In genomic region chr7:66756257-66756656, GRCh38 we compare ENCODE assay signal across 7 cellular contexts. TPM values are rescaled to one million over a fixed set of nuclear protein-coding genes. Genes with fewer than 3 reads are reported as not detected.
A peak's percentile ranks its signal among the peaks of the same experiment; 100 is the strongest.
DNase-seq lines count a peak whose midpoint lies in the region; ATAC-seq, FAIRE-seq and TF ChIP-seq lines count a peak whose summit lies in the region.
"Not testable (repeated sequence)": the region's sequence is repeated elsewhere in the genome, so short reads cannot be mapped to it uniquely, and the experiment has no call there.

No MANE protein-coding gene starts in this region.

- not testable (repeated sequence) for H2BK5ac ChIP-seq in mesenchymal stem cell (ENCODE audit: low read depth, low read length, poor library complexity, severe bottlenecking)

- H3K4me3 ChIP-seq in mesenchymal stem cell (ENCODE audit: insufficient read depth in 1 of 2, low read depth in 1 of 2, low read length in 2 of 2), result not testable (repeated sequence)

- H3K4ac ChIP-seq in mesenchymal stem cell (ENCODE audit: low read depth in 1 of 2, low read length in 2 of 2), result not testable (repeated sequence)

- H2BK15ac ChIP-seq in mesenchymal stem cell (ENCODE audit: low read depth, poor library complexity, severe bottlenecking), result not testable (repeated sequence)

- peak overlapping the region; percentile 17 for H3K9ac ChIP-seq in mesenchymal stem cell (ENCODE audit: low read length)

- not testable (repeated sequence) for H3K27me3 Mint-ChIP-seq in activated CD4-positive, alpha-beta T cell treated with anti-CD3 and anti-CD28 coated beads for 36 hours; activated T-cell treated with anti-CD3 and anti-CD28 coated beads, Interleukin-2, amount 50 U/mL, for 24 hours; chondrocyte (ENCODE audit: low read depth); nephron progenitor cell (ENCODE audit: low read depth, poor library complexity); progenitor cell of endocrine pancreas

- H2AFZ ChIP-seq in mesenchymal stem cell (ENCODE audit: low read depth, low read length), result not testable (repeated sequence)

- intact Hi-C loops in activated CD4-positive, alpha-beta T cell treated with anti-CD3 and anti-CD28 coated beads for 36 hours (cut with DNase I, micrococcal nuclease), result not testable (repeated sequence)

- not testable (repeated sequence) for H2BK120ac ChIP-seq in mesenchymal stem cell (ENCODE audit: low read depth, low read length)

- not testable (repeated sequence) for H3K27me3 ChIP-seq in mesenchymal stem cell (ENCODE audit: control insufficient read depth in 1 of 2, insufficient read depth in 1 of 2, low read length in 2 of 2)

- not testable (repeated sequence) for H3K9me3 ChIP-seq in mesenchymal stem cell (ENCODE audit: control insufficient read depth, low read length)

- H3K4me3 Mint-ChIP-seq in activated CD4-positive, alpha-beta T cell treated with anti-CD3 and anti-CD28 coated beads for 36 hours; activated T-cell treated with anti-CD3 and anti-CD28 coated beads, Interleukin-2, amount 50 U/mL, for 24 hours; chondrocyte (ENCODE audit: unreplicated experiment); nephron progenitor cell; progenitor cell of endocrine pancreas (ENCODE audit: low read depth): not testable (repeated sequence)

- H4K91ac ChIP-seq in mesenchymal stem cell (ENCODE audit: low read length), result not testable (repeated sequence)

- not testable (repeated sequence) for H3K18ac ChIP-seq in mesenchymal stem cell (ENCODE audit: low read depth in 1 of 2, low read length in 2 of 2)

- WGBS in mesenchymal stem cell, result no CpG with 5 or more reads among the region's 3 CpGs

- H2AK5ac ChIP-seq in mesenchymal stem cell (ENCODE audit: low read length, severe bottlenecking), result not testable (repeated sequence)

- H3K27ac ChIP-seq in mesenchymal stem cell (ENCODE audit: low read length, poor library complexity, severe bottlenecking), result not testable (repeated sequence)

- H3K23ac ChIP-seq in mesenchymal stem cell (ENCODE audit: low read length in 2 of 2), result not testable (repeated sequence)

- DNase-seq in GM12891 (ENCODE audit: insufficient read length, low spot score); activated CD4-positive, alpha-beta T cell treated with anti-CD3 and anti-CD28 coated beads for 36 hours; activated T-cell treated with anti-CD3 and anti-CD28 coated beads, Interleukin-2, amount 50 U/mL, for 24 hours; chondrocyte (ENCODE audit: low spot score); mesenchymal stem cell; nephron progenitor cell; progenitor cell of endocrine pancreas (ENCODE audit: low spot score, unreplicated experiment): not testable (repeated sequence)

- not testable (repeated sequence) for H3K9me3 Mint-ChIP-seq in activated CD4-positive, alpha-beta T cell treated with anti-CD3 and anti-CD28 coated beads for 36 hours (ENCODE audit: low read depth); activated T-cell treated with anti-CD3 and anti-CD28 coated beads, Interleukin-2, amount 50 U/mL, for 24 hours; chondrocyte (ENCODE audit: low read depth); nephron progenitor cell; progenitor cell of endocrine pancreas (ENCODE audit: low read depth)

- peak; percentile 20 for FAIRE-seq in GM12891 (lab: Jason Lieb, UNC)

- H3K14ac ChIP-seq in mesenchymal stem cell (ENCODE audit: low read length in 2 of 2), result not testable (repeated sequence)

- CTCF ChIA-PET in activated CD4-positive, alpha-beta T cell treated with anti-CD3 and anti-CD28 coated beads for 36 hours (lab: Charles Lee), result interaction anchor here (0.9 to 2.2 kb wide), 2 partner anchors 13 to 197 kb away, joined by 3 to 5 read pairs; no protein-coding TSS in a partner anchor

- TF ChIP-seq POLR2A in GM12891 (IDR thresholded peaks at IDR 0.05; ENCODE audit: low read depth, low read length), result not testable (repeated sequence)

- POLR2A ChIA-PET in activated CD4-positive, alpha-beta T cell treated with anti-CD3 and anti-CD28 coated beads for 36 hours (lab: Charles Lee), result not testable (repeated sequence)

- H4K8ac ChIP-seq in mesenchymal stem cell (ENCODE audit: low read length), result not testable (repeated sequence)

- H3K4me2 ChIP-seq in mesenchymal stem cell (ENCODE audit: low read length, poor library complexity, severe bottlenecking), result not testable (repeated sequence)

- not testable (repeated sequence) for H2BK12ac ChIP-seq in mesenchymal stem cell (ENCODE audit: low read length in 2 of 2)

- peaks cover under 1 to 43% of the 10 kb centered on the region in 2 experiments for H3K36me3 ChIP-seq in mesenchymal stem cell (ENCODE audit: control insufficient read depth in 1 of 2, insufficient read depth in 2 of 2, low read depth in 1 of 2, low read length in 2 of 2)

- H3K79me1 ChIP-seq in mesenchymal stem cell (replicated peaks; ENCODE audit: low read length, poor library complexity, severe bottlenecking), result not testable (repeated sequence)

- H3K36me3 Mint-ChIP-seq in activated CD4-positive, alpha-beta T cell treated with anti-CD3 and anti-CD28 coated beads for 36 hours (ENCODE audit: low read depth); chondrocyte (ENCODE audit: low read depth); nephron progenitor cell (ENCODE audit: low read depth); progenitor cell of endocrine pancreas (ENCODE audit: insufficient read depth): not testable (repeated sequence)
- peaks cover 11% of the 10 kb centered on the region for H3K36me3 Mint-ChIP-seq in activated T-cell treated with anti-CD3 and anti-CD28 coated beads, Interleukin-2, amount 50 U/mL, for 24 hours (ENCODE audit: low read depth)

- not testable (repeated sequence) for TF ChIP-seq CTCF in chondrocyte (IDR thresholded peaks at IDR 0.05); nephron progenitor cell (IDR thresholded peaks at IDR 0.05); progenitor cell of endocrine pancreas (IDR thresholded peaks at IDR 0.05; ENCODE audit: unreplicated experiment)

- not testable (repeated sequence) for H3K4me1 ChIP-seq in mesenchymal stem cell (ENCODE audit: control insufficient read depth, insufficient read depth, low read depth, low read length)

- not testable (repeated sequence) for ATAC-seq in activated CD4-positive, alpha-beta T cell treated with anti-CD3 and anti-CD28 coated beads for 36 hours

- peak overlapping the region; percentile 75 for H3K27ac Mint-ChIP-seq in activated CD4-positive, alpha-beta T cell treated with anti-CD3 and anti-CD28 coated beads for 36 hours
- H3K27ac Mint-ChIP-seq in activated T-cell treated with anti-CD3 and anti-CD28 coated beads, Interleukin-2, amount 50 U/mL, for 24 hours, result peak overlapping the region; percentile 81
- peak overlapping the region; percentile 13 for H3K27ac Mint-ChIP-seq in chondrocyte (ENCODE audit: unreplicated experiment)
- peak overlapping the region; percentile 58 for H3K27ac Mint-ChIP-seq in nephron progenitor cell
- H3K27ac Mint-ChIP-seq in progenitor cell of endocrine pancreas, result peak overlapping the region; percentile 41

- H3K4me1 Mint-ChIP-seq in activated CD4-positive, alpha-beta T cell treated with anti-CD3 and anti-CD28 coated beads for 36 hours, result peaks cover 46% of the 10 kb centered on the region
- H3K4me1 Mint-ChIP-seq in activated T-cell treated with anti-CD3 and anti-CD28 coated beads, Interleukin-2, amount 50 U/mL, for 24 hours (ENCODE audit: low read depth), result peaks cover 59% of the 10 kb centered on the region
- peaks cover 33% of the 10 kb centered on the region for H3K4me1 Mint-ChIP-seq in chondrocyte (ENCODE audit: low read depth)
- peaks cover 16% of the 10 kb centered on the region for H3K4me1 Mint-ChIP-seq in nephron progenitor cell
- H3K4me1 Mint-ChIP-seq in progenitor cell of endocrine pancreas (ENCODE audit: low read depth), result not testable (repeated sequence)

RNA-seq across cellular contexts. Expression of gene RABGEF1, which starts 15.7 kb away (rescaled TPM):
- polyA plus RNA-seq in GM12891 (2012; ENCODE audit: low read depth, missing spikeins), result 15.2 TPM
- total RNA-seq in activated CD4-positive, alpha-beta T cell treated with anti-CD3 and anti-CD28 coated beads for 36 hours, result 10 to 100 TPM; 19.3 to 22.5 TPM
- 26.8 to 29.5 TPM (median 27.9 TPM) in 3 replicates for total RNA-seq in chondrocyte
- polyA plus RNA-seq in mesenchymal stem cell (2013, experiment 1 of 2), result 15.6 TPM
- polyA plus RNA-seq in mesenchymal stem cell (2013, experiment 2 of 2), result 16.4 TPM
- total RNA-seq in progenitor cell of endocrine pancreas, result 18.6 and 19.4 TPM in 2 replicates

Comparison
In these comparisons a context has a peak if more than half of its experiments do, and no peak if none do; other contexts are left out.
1. H3K27ac Mint-ChIP-seq: peak in every context shown above with its lines; median percentile 81 in activated T-cell treated with anti-CD3 and anti-CD28 coated beads, Interleukin-2, amount 50 U/mL, for 24 hours; 75 in activated CD4-positive, alpha-beta T cell treated with anti-CD3 and anti-CD28 coated beads for 36 hours; 58 in nephron progenitor cell; 41 in progenitor cell of endocrine pancreas; 13 in chondrocyte.